Comparison of ENCODE assay signal across 8 cellular contexts in genomic region chr15:85443593-85444328, GRCh38.
DNase-seq lines count a peak whose midpoint lies in the region; ATAC-seq, FAIRE-seq and TF ChIP-seq lines count a peak whose summit lies in the region.

No MANE protein-coding gene starts in this region.

- H3K79me2 ChIP-seq in keratinocyte (ENCODE audit: control insufficient read depth, insufficient read depth, low read length): peaks cover 64% of the 10 kb centered on the region

- H3K9me3 Mint-ChIP-seq in activated CD4-positive, alpha-beta T cell treated with anti-CD3 and anti-CD28 coated beads, Interleukin-2, amount 10 ng/mL, durations not matched to agents 7 days and 5 days: peaks cover 16% of the 10 kb centered on the region
- peaks cover 5 to 11% of the 10 kb centered on the region in 2 donors for H3K9me3 Mint-ChIP-seq in activated naive CD4-positive, alpha-beta T cell treated with anti-CD3 and anti-CD28 coated beads, Interleukin-2, amount 50 U/mL, for 72 hours
- no peaks in the 10 kb centered on the region for H3K9me3 Mint-ChIP-seq in glutamatergic neuron (ENCODE audit: unreplicated experiment)

- H3K4me1 Mint-ChIP-seq in activated CD4-positive, alpha-beta T cell treated with anti-CD3 and anti-CD28 coated beads, Interleukin-2, amount 10 ng/mL, durations not matched to agents 7 days and 5 days: peaks cover 39% of the 10 kb centered on the region
- peaks cover 8% of the 10 kb centered on the region for H3K4me1 Mint-ChIP-seq in glutamatergic neuron (ENCODE audit: low read depth, unreplicated experiment)

- FAIRE-seq in keratinocyte (lab: Jason Lieb, UNC): peak; percentile 84

- CTCF ChIA-PET in activated CD4-positive, alpha-beta T cell treated with anti-CD3 and anti-CD28 coated beads, Interleukin-2, amount 10 ng/mL, durations not matched to agents 7 days and 5 days (lab: Charles Lee): interaction anchor here (1.2 kb wide), 1 partner anchor 30 kb away, joined by 4 read pairs; no protein-coding TSS in a partner anchor

- ATAC-seq in HG02642 (IDR thresholded peaks at IDR 0.05; ENCODE audit: poor library complexity, unreplicated experiment): peak; percentile 74
- ATAC-seq in activated naive CD4-positive, alpha-beta T cell treated with anti-CD3 and anti-CD28 coated beads, Interleukin-2, amount 50 U/mL, for 72 hours: peak; percentile 89 to 93

- no peak overlapping the region for H2AFZ ChIP-seq in keratinocyte (ENCODE audit: control insufficient read depth, low read length)

- H4K20me1 ChIP-seq in keratinocyte (ENCODE audit: control insufficient read depth, extremely low read depth, insufficient read depth, low read length): no peaks in the 10 kb centered on the region

- no peaks in the 10 kb centered on the region for H3K36me3 ChIP-seq in keratinocyte (ENCODE audit: control insufficient read depth in 2 of 2, extremely low read depth in 1 of 2, insufficient read depth in 2 of 2, low read length in 2 of 2)

- POLR2A ChIA-PET in activated CD4-positive, alpha-beta T cell treated with anti-CD3 and anti-CD28 coated beads, Interleukin-2, amount 10 ng/mL, durations not matched to agents 7 days and 5 days (lab: Charles Lee): no interaction called here

- no peak overlapping the region for H3K4me3 Mint-ChIP-seq in activated CD4-positive, alpha-beta T cell treated with anti-CD3 and anti-CD28 coated beads, Interleukin-2, amount 10 ng/mL, durations not matched to agents 7 days and 5 days
- no peak overlapping the region for H3K4me3 Mint-ChIP-seq in glutamatergic neuron (ENCODE audit: unreplicated experiment)

- TF ChIP-seq CTCF in keratinocyte (optimal IDR thresholded peaks at IDR 0.05 in 1 of 3, IDR thresholded peaks at IDR 0.05 in 1 of 3, conservative IDR thresholded peaks at IDR 0.05 in 1 of 3; ENCODE audit: extremely low read depth in 1 of 3, insufficient read depth in 2 of 3, low read length in 3 of 3) (peak; percentile 12 to 35 (median 15)), glutamatergic neuron (IDR thresholded peaks at IDR 0.05; ENCODE audit: partially characterized antibody, unreplicated experiment) (no peak)

- peak overlapping the region; percentile 61 for H3K4me2 ChIP-seq in keratinocyte (ENCODE audit: control insufficient read depth, extremely low read depth, insufficient read depth, low read depth, low read length)

- H3K27ac ChIP-seq in keratinocyte (ENCODE audit: control insufficient read depth, insufficient read depth, low read length): peak overlapping the region; percentile 78

- peaks cover 34% of the 10 kb centered on the region for H3K4me1 ChIP-seq in keratinocyte (ENCODE audit: control insufficient read depth, extremely low read depth, insufficient read depth, low read length)

- dilution Hi-C loops in keratinocyte (cut with MboI; ENCODE audit: extremely low pct_ligation_motif_present, low sequenced_read_pairs): no loop called here

- H3K27ac Mint-ChIP-seq in activated CD4-positive, alpha-beta T cell treated with anti-CD3 and anti-CD28 coated beads, Interleukin-2, amount 10 ng/mL, durations not matched to agents 7 days and 5 days: no peak overlapping the region
- peak overlapping the region; percentile 81 to 88 for H3K27ac Mint-ChIP-seq in activated naive CD4-positive, alpha-beta T cell treated with anti-CD3 and anti-CD28 coated beads, Interleukin-2, amount 50 U/mL, for 72 hours
- no peak overlapping the region for H3K27ac Mint-ChIP-seq in glutamatergic neuron (ENCODE audit: unreplicated experiment)

- H3K9me1 ChIP-seq in keratinocyte (ENCODE audit: control insufficient read depth, extremely low read depth, insufficient read depth, low read length): peaks cover 3% of the 10 kb centered on the region

- peak overlapping the region; percentile 53 for H3K9ac ChIP-seq in keratinocyte (ENCODE audit: control insufficient read depth, extremely low read depth, insufficient read depth, low read length)

- peaks cover 12% of the 10 kb centered on the region for H3K36me3 Mint-ChIP-seq in activated CD4-positive, alpha-beta T cell treated with anti-CD3 and anti-CD28 coated beads, Interleukin-2, amount 10 ng/mL, durations not matched to agents 7 days and 5 days (ENCODE audit: low read depth)
- peaks cover 11 to 14% of the 10 kb centered on the region in 2 donors for H3K36me3 Mint-ChIP-seq in activated naive CD4-positive, alpha-beta T cell treated with anti-CD3 and anti-CD28 coated beads, Interleukin-2, amount 50 U/mL, for 72 hours
- H3K36me3 Mint-ChIP-seq in glutamatergic neuron (ENCODE audit: unreplicated experiment): peaks cover 6% of the 10 kb centered on the region

- no peaks in the 10 kb centered on the region for H3K27me3 ChIP-seq in keratinocyte (ENCODE audit: control insufficient read depth, extremely low read depth, insufficient read depth, low read length)

- H3K4me3 ChIP-seq in keratinocyte (ENCODE audit: control insufficient read depth in 2 of 3, extremely low read depth in 1 of 3, insufficient read depth in 2 of 3, low read depth in 1 of 3, low read length in 3 of 3): no peak overlapping the region

- DNase-seq in activated CD4-positive, alpha-beta T cell treated with anti-CD3 and anti-CD28 coated beads, Interleukin-2, amount 10 ng/mL, durations not matched to agents 7 days and 5 days: peak; percentile 40
- no peak for DNase-seq in activated CD4-positive, alpha-beta T cell treated with anti-CD3 and anti-CD28 coated beads for 4 hours
- peak; percentile 58 for DNase-seq in NCI-H1105 (lab: John Stamatoyannopoulos, UW)
- DNase-seq in activated naive CD4-positive, alpha-beta T cell treated with anti-CD3 and anti-CD28 coated beads, Interleukin-2, amount 50 U/mL, for 72 hours (ENCODE audit: low spot score in 2 of 2): peak in 1 of 2 donors; percentile 27
- peak; percentile 23 for DNase-seq in keratinocyte (ENCODE audit: low read depth, low spot score)
- DNase-seq in glutamatergic neuron: no peak
- no peak for DNase-seq in ecto neural progenitor cell (ENCODE audit: low spot score)

- no peaks in the 10 kb centered on the region for H3K9me3 ChIP-seq in keratinocyte (ENCODE audit: control insufficient read depth, low read depth, low read length)

- no peaks in the 10 kb centered on the region for H3K27me3 Mint-ChIP-seq in activated CD4-positive, alpha-beta T cell treated with anti-CD3 and anti-CD28 coated beads, Interleukin-2, amount 10 ng/mL, durations not matched to agents 7 days and 5 days
- no peaks in the 10 kb centered on the region for H3K27me3 Mint-ChIP-seq in glutamatergic neuron (ENCODE audit: unreplicated experiment)

Comparison
In these comparisons a context has a peak if more than half of its experiments do, and no peak if none do; other contexts are left out.
1. DNase-seq: peak in activated CD4-positive, alpha-beta T cell treated with anti-CD3 and anti-CD28 coated beads, Interleukin-2, amount 10 ng/mL, durations not matched to agents 7 days and 5 days (single experiment), NCI-H1105 (single experiment) and keratinocyte (single experiment); none in activated CD4-positive, alpha-beta T cell treated with anti-CD3 and anti-CD28 coated beads for 4 hours (0 of 2), glutamatergic neuron (single experiment) and ecto neural progenitor cell (single experiment).
2. H3K27ac Mint-ChIP-seq: peak in activated naive CD4-positive, alpha-beta T cell treated with anti-CD3 and anti-CD28 coated beads, Interleukin-2, amount 50 U/mL, for 72 hours (2 of 2); none in activated CD4-positive, alpha-beta T cell treated with anti-CD3 and anti-CD28 coated beads, Interleukin-2, amount 10 ng/mL, durations not matched to agents 7 days and 5 days (single experiment) and glutamatergic neuron (single experiment).